Comparison of ENCODE assay signal across 9 cellular contexts in genomic region chr14:49641697-49642129, GRCh38. TPM values are rescaled to one million over a fixed set of nuclear protein-coding genes. Genes with fewer than 3 reads are reported as not detected.
DNase-seq lines count a peak whose midpoint lies in the region; ATAC-seq lines count a peak whose summit lies in the region.
"Had no signal": no experiment of that assay in that cellular context is flagged by ENCODE, and none has a peak within 500 bp of the region (broad histone marks: within the 10 kb centered on the region; RNA-seq: fewer than 3 reads in every experiment).

No MANE protein-coding gene starts in this region.

- peak overlapping the region; percentile 30 for H3K27ac Mint-ChIP-seq in activated T-helper 2 cell treated with anti-CD3 and anti-CD28 coated beads, Interferon-gamma antibody, Interleukin-2, Interleukin-4, amounts not matched to agents 10 μg/mL and 5 μg/mL and 100 μg/mL, durations not matched to agents 14 hours and 24 hours and 36 hours
- H3K27ac Mint-ChIP-seq in memory B cell = peak overlapping the region; percentile 81

- H3K27me3 Mint-ChIP-seq in activated T-helper 2 cell treated with anti-CD3 and anti-CD28 coated beads, Interferon-gamma antibody, Interleukin-2, Interleukin-4, amounts not matched to agents 10 μg/mL and 5 μg/mL and 100 μg/mL, durations not matched to agents 14 hours and 24 hours and 36 hours (ENCODE audit: low read depth) = no peaks in the 10 kb centered on the region
- no peaks in the 10 kb centered on the region for H3K27me3 Mint-ChIP-seq in memory B cell

- intact Hi-C loops in activated T-helper 2 cell treated with anti-CD3 and anti-CD28 coated beads, Interferon-gamma antibody, Interleukin-2, Interleukin-4, amounts not matched to agents 10 μg/mL and 5 μg/mL and 100 μg/mL, durations not matched to agents 14 hours and 24 hours and 36 hours (cut with micrococcal nuclease) = no loop called here

- ATAC-seq in HG02759 (IDR thresholded peaks at IDR 0.05; ENCODE audit: unreplicated experiment) (peak; percentile 48), memory B cell (ENCODE audit: low read depth) (no peak), HG03135 (IDR thresholded peaks at IDR 0.05; ENCODE audit: unreplicated experiment) (no peak)

- peaks cover 27% of the 10 kb centered on the region for H3K4me1 ChIP-seq in BLaER1

- H3K27me3 ChIP-seq in BLaER1 = no peaks in the 10 kb centered on the region
- no peaks in the 10 kb centered on the region for H3K27me3 ChIP-seq in MG63

- H3K4me3 ChIP-seq in BLaER1 = no peak overlapping the region
- no peak overlapping the region for H3K4me3 ChIP-seq in MG63

- peak overlapping the region; percentile 53 for H3K4me2 ChIP-seq in BLaER1

- no peak overlapping the region for H3K4me3 Mint-ChIP-seq in activated T-helper 2 cell treated with anti-CD3 and anti-CD28 coated beads, Interferon-gamma antibody, Interleukin-2, Interleukin-4, amounts not matched to agents 10 μg/mL and 5 μg/mL and 100 μg/mL, durations not matched to agents 14 hours and 24 hours and 36 hours (ENCODE audit: low read depth)
- H3K4me3 Mint-ChIP-seq in memory B cell = peak overlapping the region; percentile 11

- no peaks in the 10 kb centered on the region for H3K9me3 Mint-ChIP-seq in activated T-helper 2 cell treated with anti-CD3 and anti-CD28 coated beads, Interferon-gamma antibody, Interleukin-2, Interleukin-4, amounts not matched to agents 10 μg/mL and 5 μg/mL and 100 μg/mL, durations not matched to agents 14 hours and 24 hours and 36 hours
- H3K9me3 Mint-ChIP-seq in memory B cell = no peaks in the 10 kb centered on the region

- H3K36me3 ChIP-seq in BLaER1 = peaks cover 67% of the 10 kb centered on the region
- peaks cover 12% of the 10 kb centered on the region for H3K36me3 ChIP-seq in MG63

- H3K36me3 Mint-ChIP-seq in activated T-helper 2 cell treated with anti-CD3 and anti-CD28 coated beads, Interferon-gamma antibody, Interleukin-2, Interleukin-4, amounts not matched to agents 10 μg/mL and 5 μg/mL and 100 μg/mL, durations not matched to agents 14 hours and 24 hours and 36 hours (ENCODE audit: low read depth) = peaks cover 59% of the 10 kb centered on the region
- peaks cover 13% of the 10 kb centered on the region for H3K36me3 Mint-ChIP-seq in memory B cell

- peaks cover 76% of the 10 kb centered on the region for H4K20me1 ChIP-seq in BLaER1

- H3K4me1 Mint-ChIP-seq in activated T-helper 2 cell treated with anti-CD3 and anti-CD28 coated beads, Interferon-gamma antibody, Interleukin-2, Interleukin-4, amounts not matched to agents 10 μg/mL and 5 μg/mL and 100 μg/mL, durations not matched to agents 14 hours and 24 hours and 36 hours (ENCODE audit: low read depth) = peaks cover 32% of the 10 kb centered on the region
- peaks cover 26% of the 10 kb centered on the region for H3K4me1 Mint-ChIP-seq in memory B cell

- H3K27ac ChIP-seq in BLaER1 = peak overlapping the region; percentile 39; the same call in 1 of the 2 replicates

- DNase-seq in activated T-helper 2 cell treated with anti-CD3 and anti-CD28 coated beads, Interferon-gamma antibody, Interleukin-2, Interleukin-4, amounts not matched to agents 10 μg/mL and 5 μg/mL and 100 μg/mL, durations not matched to agents 14 hours and 24 hours and 36 hours (ENCODE audit: low spot score) = no peak
- no peak for DNase-seq in memory B cell (ENCODE audit: low spot score in 2 of 2)
- no peak for DNase-seq in epidermal melanocyte (ENCODE audit: insufficient read length, low spot score)
- no peak for DNase-seq in MG63
- DNase-seq in T1000 (lab: John Stamatoyannopoulos, UW) = no peak
- DNase-seq: NCI-H1048 had no signal

- no peak overlapping the region; the same call in 1 of the 2 replicates for H3K9ac ChIP-seq in BLaER1

- H3K9me3 ChIP-seq in BLaER1 (no peaks in the 10 kb centered on the region), MG63 (no peaks in the 10 kb centered on the region)

RNA-seq across cellular contexts. Expression of gene DNAAF2, which starts 6.7 kb away (rescaled TPM):
- total RNA-seq in activated T-helper 2 cell treated with anti-CD3 and anti-CD28 coated beads, Interferon-gamma antibody, Interleukin-2, Interleukin-4, amounts not matched to agents 10 μg/mL and 5 μg/mL and 100 μg/mL, durations not matched to agents 14 hours and 24 hours and 36 hours = 10.5 and 11.4 TPM in 2 replicates
- 9.2 and 11.6 TPM in 2 replicates for total RNA-seq in MG63 (2014; rRNA removed; shearing (Covaris generic); ENCODE audit: low replicate concordance)

RNA-seq across cellular contexts. Expression of gene MGAT2, which starts 21.1 kb away (rescaled TPM):
- 57.0 and 57.9 TPM in 2 replicates for total RNA-seq in activated T-helper 2 cell treated with anti-CD3 and anti-CD28 coated beads, Interferon-gamma antibody, Interleukin-2, Interleukin-4, amounts not matched to agents 10 μg/mL and 5 μg/mL and 100 μg/mL, durations not matched to agents 14 hours and 24 hours and 36 hours
- 39.1 and 42.2 TPM in 2 replicates for total RNA-seq in MG63 (2014; rRNA removed; shearing (Covaris generic); ENCODE audit: low replicate concordance)

RNA-seq across cellular contexts. Expression of gene RPL36AL, which starts 21.3 kb away (rescaled TPM):
- total RNA-seq in activated T-helper 2 cell treated with anti-CD3 and anti-CD28 coated beads, Interferon-gamma antibody, Interleukin-2, Interleukin-4, amounts not matched to agents 10 μg/mL and 5 μg/mL and 100 μg/mL, durations not matched to agents 14 hours and 24 hours and 36 hours = 278 and 292 TPM in 2 replicates
- 110 and 159 TPM in 2 replicates for total RNA-seq in MG63 (2014; rRNA removed; shearing (Covaris generic); ENCODE audit: low replicate concordance)

RNA-seq across cellular contexts. Expression of gene LRR1, which starts 43.0 kb away (rescaled TPM):
- total RNA-seq in activated T-helper 2 cell treated with anti-CD3 and anti-CD28 coated beads, Interferon-gamma antibody, Interleukin-2, Interleukin-4, amounts not matched to agents 10 μg/mL and 5 μg/mL and 100 μg/mL, durations not matched to agents 14 hours and 24 hours and 36 hours = 44.2 and 45.4 TPM in 2 replicates
- 33.3 and 51.5 TPM in 2 replicates for total RNA-seq in MG63 (2014; rRNA removed; shearing (Covaris generic); ENCODE audit: low replicate concordance)

RNA-seq across cellular contexts. Expression of gene POLE2, which starts 46.3 kb away (rescaled TPM):
- total RNA-seq in activated T-helper 2 cell treated with anti-CD3 and anti-CD28 coated beads, Interferon-gamma antibody, Interleukin-2, Interleukin-4, amounts not matched to agents 10 μg/mL and 5 μg/mL and 100 μg/mL, durations not matched to agents 14 hours and 24 hours and 36 hours = 43.4 and 47.2 TPM in 2 replicates
- 14.3 and 75.1 TPM in 2 replicates for total RNA-seq in MG63 (2014; rRNA removed; shearing (Covaris generic); ENCODE audit: low replicate concordance)
